8 cellular contexts compared by ENCODE assay signal in the genomic region with DNA sequence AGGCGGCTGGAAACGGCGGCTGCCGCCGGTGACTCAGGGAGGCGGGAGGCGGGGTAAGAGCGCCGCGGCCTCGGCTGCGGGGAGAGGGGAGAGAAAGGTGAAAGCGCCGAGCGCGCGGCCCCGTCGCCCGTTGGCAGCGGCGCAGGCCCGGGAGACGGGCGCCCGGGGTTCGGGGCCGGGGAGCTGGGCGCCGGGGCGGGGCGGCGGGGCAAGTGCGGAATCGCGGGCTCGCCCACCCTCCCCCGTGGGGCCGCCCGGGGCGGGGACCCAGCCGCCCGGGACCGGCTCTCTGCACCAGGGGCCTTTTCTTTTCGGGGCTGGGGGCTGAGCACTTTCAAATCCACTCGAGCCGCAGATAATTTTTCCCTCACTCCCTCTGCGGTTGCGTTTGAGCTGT. TPM values are rescaled to one million over a fixed set of nuclear protein-coding genes. Genes with fewer than 3 reads are reported as not detected.
A peak's percentile ranks its signal among the peaks of the same experiment; 100 is the strongest.
DNase-seq lines count a peak whose midpoint lies in the region; ATAC-seq and TF ChIP-seq lines count a peak whose summit lies in the region.

No MANE protein-coding gene starts in this region.

- peaks cover 45% of the 10 kb centered on the region for H3K79me2 ChIP-seq in mammary epithelial cell (ENCODE audit: insufficient read depth, low read length)

- DNase-seq in mammary epithelial cell = no peak
- DNase-seq in naive B cell = no peak
- no peak for DNase-seq in ureter (ENCODE audit: low spot score)
- DNase-seq in germinal center (ENCODE audit: low spot score) = no peak

- H3K4me1 Mint-ChIP-seq in naive B cell = peaks cover 33 to 45% (median 39%) of the 10 kb centered on the region in 3 donors

- peaks cover 41 to 52% of the 10 kb centered on the region in 2 donors for H3K36me3 Mint-ChIP-seq in naive B cell

- peaks cover 8 to 45% (median 25%) of the 10 kb centered on the region in 7 donors for H3K9me3 Mint-ChIP-seq in naive B cell

- ATAC-seq in GM19025 (IDR thresholded peaks at IDR 0.05; ENCODE audit: low read depth, unreplicated experiment) (peak; percentile 14), HG03354 (IDR thresholded peaks at IDR 0.05; ENCODE audit: poor library complexity, severe bottlenecking, unreplicated experiment) (peak; percentile 26), naive B cell (ENCODE audit: low read depth in 2 of 2) (peak; percentile 18 to 21), HG03135 (IDR thresholded peaks at IDR 0.05; ENCODE audit: unreplicated experiment) (no peak), HG03457 (IDR thresholded peaks at IDR 0.05; ENCODE audit: unreplicated experiment) (no peak)

- WGBS in mammary epithelial cell (ENCODE audit: low coverage, missing lambda C conversion rate) = no CpG with 5 or more reads among the region's 49 CpGs

- H3K27ac Mint-ChIP-seq in naive B cell = peak overlapping the region; percentile 98 to 99 (median 98)

- H3K27me3 Mint-ChIP-seq in naive B cell = peaks cover 5 to 14% (median 11%) of the 10 kb centered on the region in 3 donors

- in situ Hi-C loops in mammary epithelial cell (cut with MboI; ENCODE audit: low sequenced_read_pairs in 2 of 2) = no loop called here

- peak overlapping the region; percentile 60 for H2AFZ ChIP-seq in mammary epithelial cell (ENCODE audit: low read depth, low read length)

- no peaks in the 10 kb centered on the region for H3K27me3 ChIP-seq in mammary epithelial cell (ENCODE audit: insufficient read depth, low read length)

- intact Hi-C loops in mammary epithelial cell (cut with micrococcal nuclease) = loop anchor here (2.0 to 10.0 kb wide), 4 partner anchors 121 to 247 kb away; a partner anchor contains a TSS

- peak overlapping the region; percentile 74 for H3K9ac ChIP-seq in mammary epithelial cell (ENCODE audit: insufficient read depth, low read length)

- peak overlapping the region; percentile 89 to 100 (median 97) for H3K4me3 Mint-ChIP-seq in naive B cell

- H3K27ac ChIP-seq in mammary epithelial cell (ENCODE audit: insufficient read depth, low read depth, low read length) = peak overlapping the region; percentile 98

- H3K4me2 ChIP-seq in mammary epithelial cell (ENCODE audit: insufficient read depth, low read depth, low read length) = peak overlapping the region; percentile 16

- no peak for TF ChIP-seq CTCF in mammary epithelial cell (conservative IDR thresholded peaks at IDR 0.05 in 1 of 2, IDR thresholded peaks at IDR 0.05 in 1 of 2; ENCODE audit: extremely low read depth in 1 of 2, insufficient read depth in 1 of 2, low read depth in 1 of 2, low read length in 2 of 2)

- peak overlapping the region; percentile 71 to 97 (median 77) for H3K4me3 ChIP-seq in mammary epithelial cell (replicated peaks in 1 of 3; ENCODE audit: insufficient read depth in 1 of 3, low read depth in 2 of 3, low read length in 3 of 3)

- peaks cover 16% of the 10 kb centered on the region for H3K4me1 ChIP-seq in mammary epithelial cell (ENCODE audit: insufficient read depth, low read length)

- CTCF ChIA-PET in mammary epithelial cell (lab: Charles Lee; ENCODE audit: low non-redundant PET) = interaction anchor here (0.7 to 0.9 kb wide), 4 partner anchors 14 to 121 kb away, joined by 3 to 4 read pairs (median 4); no protein-coding TSS in a partner anchor

- BruUV-seq in mammary epithelial cell (replicated peaks; lab: Mats Ljungman, UMichigan) = no TSS peak

- dilution Hi-C loops in mammary epithelial cell (cut with HindIII; ENCODE audit: low sequenced_read_pairs) = loop anchor here (5.0 kb wide), 1 partner anchor 39 kb away; no protein-coding TSS in a partner anchor

- peaks cover 4% of the 10 kb centered on the region for H3K36me3 ChIP-seq in mammary epithelial cell (ENCODE audit: insufficient read depth, low read length)

- peaks cover 6% of the 10 kb centered on the region for H3K9me3 ChIP-seq in mammary epithelial cell (replicated peaks; ENCODE audit: insufficient read depth, low read length)

- no peaks in the 10 kb centered on the region for H4K20me1 ChIP-seq in mammary epithelial cell (ENCODE audit: insufficient read depth, low read length)

RNA-seq across cellular contexts. Expression of a gene that starts 0.2 kb away (rescaled TPM):
- total RNA-seq in mammary epithelial cell (10 to 100 TPM; 20.0 to 29.5 TPM), ureter (59.1 TPM)
- polyA plus RNA-seq in mammary epithelial cell (15.4 TPM), naive B cell (ENCODE audit: low read depth in 6 of 6) (10 to 100 TPM in 4 of 6 donors, 1 to 10 TPM in 2; 3.6 to 18.7 (median 11.6) TPM)
- polyA minus RNA-seq in mammary epithelial cell = 22.5 TPM

Comparison
In these comparisons a context has a peak if more than half of its experiments do, and no peak if none do; other contexts are left out.
1. ATAC-seq: peak in GM19025 (single experiment), HG03354 (single experiment) and naive B cell (2 of 2); none in HG03135 (single experiment) and HG03457 (single experiment).